ENCODE assay signal across 23 cellular contexts in genomic region chr10:76405932-76406331, GRCh38.
"Had no signal": no experiment of that assay in that cellular context is flagged by ENCODE, and none has a peak within 500 bp of the region (broad histone marks: within the 10 kb centered on the region; RNA-seq: fewer than 3 reads in every experiment).

No MANE protein-coding gene starts in this region.

- DNase-seq: colonic mucosa; effector CD8-positive, alpha-beta T cell; foreskin keratinocyte; head of caudate nucleus; kidney; left cardiac atrium; left ventricle myocardium inferior; lower lobe of right lung; mesenchymal stem cell; midbrain; occipital lobe; pancreas; right cardiac atrium; small intestine; stimulated activated CD4-positive, alpha-beta T cell treated with anti-CD3 and anti-CD28 coated beads, Interleukin-12 subunit alpha, Interleukin-12 subunit beta, amount 100 ng/mL, for 4 hours; stimulated activated CD8-positive, alpha-beta memory T cell treated with anti-CD3 and anti-CD28 coated beads, Interleukin-4, amount 100 ng/mL, for 48 hours; stimulated activated naive CD8-positive, alpha-beta T cell treated with anti-CD3 and anti-CD28 coated beads, Interleukin-15, Interleukin-2, amounts not matched to agents 100 U/mL and 50 U/mL, for 24 hours; thyroid gland had no signal

- ATAC-seq: foreskin keratinocyte; left cardiac atrium; lower lobe of right lung; natural killer cell treated with Interleukin-12 subunit alpha and Interleukin-12 subunit beta and Interleukin-15 and Interleukin-18, amount 100 ng/mL, for 72 hours; right cardiac atrium; stimulated activated effector memory CD8-positive, alpha-beta T cell treated with anti-CD3 and anti-CD28 coated beads, Interleukin-12 subunit alpha, Interleukin-12 subunit beta, amount 100 ng/mL, for 72 hours; stimulated activated naive CD8-positive, alpha-beta T cell treated with anti-CD3 and anti-CD28 coated beads, Interleukin-15, Interleukin-2, amounts not matched to agents 100 U/mL and 50 U/mL, for 24 hours had no signal

- H3K36me3 ChIP-seq: colonic mucosa, left ventricle myocardium inferior, lower lobe of right lung, pancreas, suprapubic skin, thyroid gland, vagina had no signal

- H3K9me3 ChIP-seq: colonic mucosa, lower lobe of right lung, pancreas, suprapubic skin, thyroid gland, vagina had no signal

- H3K27me3 ChIP-seq: colonic mucosa, foreskin keratinocyte, hepatocyte, pancreas, suprapubic skin, thyroid gland, vagina had no signal

- H3K4me2 ChIP-seq: hepatocyte had no signal

- H3K27ac ChIP-seq: colonic mucosa, foreskin keratinocyte, hepatocyte, left ventricle myocardium inferior, lower lobe of right lung, pancreas, suprapubic skin, thyroid gland, vagina had no signal

- H3K4me1 ChIP-seq: colonic mucosa, foreskin keratinocyte, lower lobe of right lung, pancreas, suprapubic skin, thyroid gland, vagina had no signal

- H3K4me3 ChIP-seq: colonic mucosa, hepatocyte, left ventricle myocardium inferior, lower lobe of right lung, pancreas, suprapubic skin, thyroid gland, vagina had no signal

- H2AFZ ChIP-seq: hepatocyte had no signal

- H3K79me2 ChIP-seq: hepatocyte had no signal
